ENCODE assay signal across 8 cellular contexts in the genomic region with DNA sequence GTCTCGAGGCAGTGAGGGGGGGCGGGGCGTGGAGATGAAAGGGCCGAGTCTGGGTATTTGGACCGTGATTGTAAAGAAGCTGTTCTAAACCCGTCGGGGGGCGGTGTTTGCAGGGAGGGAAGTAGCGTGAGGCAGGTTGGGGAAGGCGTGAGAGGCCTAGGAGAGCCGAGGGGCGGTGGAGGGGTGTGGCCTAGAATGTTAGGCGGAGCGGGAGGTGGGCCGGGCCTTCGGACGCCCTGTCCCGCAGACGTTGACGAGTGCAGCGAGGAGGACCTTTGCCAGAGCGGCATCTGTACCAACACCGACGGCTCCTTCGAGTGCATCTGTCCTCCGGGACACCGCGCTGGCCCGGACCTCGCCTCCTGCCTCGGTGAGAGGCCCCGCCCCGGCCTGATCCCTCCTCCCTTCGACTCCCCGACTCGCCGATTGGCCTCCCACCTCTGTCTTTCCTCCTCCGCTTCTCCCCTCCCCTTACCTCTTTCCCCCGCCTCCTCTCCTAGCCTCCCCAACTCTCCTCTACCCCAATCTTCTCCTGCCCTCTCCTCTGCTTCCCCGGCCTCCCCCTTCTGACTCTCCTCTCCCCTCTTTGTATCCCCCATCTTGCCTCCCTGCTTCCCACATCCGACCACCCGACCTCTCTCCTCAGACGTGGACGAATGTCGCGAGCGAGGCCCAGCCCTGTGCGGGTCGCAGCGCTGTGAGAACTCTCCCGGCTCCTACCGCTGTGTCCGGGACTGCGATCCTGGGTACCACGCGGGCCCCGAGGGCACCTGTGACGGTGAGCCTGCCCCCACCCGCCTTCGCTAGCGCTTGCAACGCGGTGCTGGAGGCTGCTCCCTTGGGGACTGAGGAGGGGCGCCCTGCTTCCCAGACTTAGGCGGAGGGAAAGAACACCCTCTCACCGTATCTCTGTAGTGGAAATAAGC. TPM values are rescaled to one million over a fixed set of nuclear protein-coding genes. Genes with fewer than 3 reads are reported as not detected.
A peak's percentile ranks its signal among the peaks of the same experiment; 100 is the strongest.
DNase-seq lines count a peak whose midpoint lies in the region; ATAC-seq, FAIRE-seq and TF ChIP-seq lines count a peak whose summit lies in the region.

No MANE protein-coding gene starts in this region.

- peak; percentile 80 for DNase-seq in NCI-H526 treated with DMSO at 0.1 percent for 48 hours (lab: John Stamatoyannopoulos, UW)
- DNase-seq in activated CD8-positive, alpha-beta memory T cell treated with anti-CD3 and anti-CD28 coated beads for 4 hours (ENCODE audit: low read depth in 2 of 2) = peak; percentile 75 to 82
- no peak for DNase-seq in endothelial cell of umbilical vein (ENCODE audit: low read depth, low spot score)
- peak; percentile 80 for DNase-seq in stimulated activated naive B cell treated with anti-CD40 and anti-IgM and Interleukin-4, amounts not matched to agents 10 μg/mL and 1 μg/mL and 100 μg/mL, for 72 hours
- no peak for DNase-seq in DMS 273 treated with DMSO at 0.1 percent for 48 hours (lab: John Stamatoyannopoulos, UW)

- dilution Hi-C loops in endothelial cell of umbilical vein (cut with MboI; ENCODE audit: extremely low pct_ligation_motif_present, low sequenced_read_pairs) = no loop called here

- H3K4me1 ChIP-seq in endothelial cell of umbilical vein (ENCODE audit: control insufficient read depth, extremely low read depth, insufficient read depth, low read length) (peaks cover 24% of the 10 kb centered on the region), muscle layer of colon (ENCODE audit: insufficient read depth, low read length) (no peaks in the 10 kb centered on the region)

- TF ChIP-seq CTCF in endothelial cell of umbilical vein (IDR thresholded peaks at IDR 0.05; ENCODE audit: extremely low read depth in 1 of 2, insufficient read depth in 1 of 2, low read depth in 1 of 2, low read length in 2 of 2) = no peak

- no peaks in the 10 kb centered on the region for H3K79me2 ChIP-seq in endothelial cell of umbilical vein (ENCODE audit: control insufficient read depth, insufficient read depth, low read length)

- POLR2A ChIA-PET in endothelial cell of umbilical vein (lab: Charles Lee) = no interaction called here

- H2AFZ ChIP-seq in endothelial cell of umbilical vein (ENCODE audit: low read depth, low read length) = peak overlapping the region; percentile 91

- peak overlapping the region; percentile 43 for H3K9ac ChIP-seq in endothelial cell of umbilical vein (replicated peaks; ENCODE audit: extremely low read depth, insufficient read depth, low read length)
- H3K9ac ChIP-seq in muscle layer of colon (ENCODE audit: low read length) = no peak overlapping the region

- no peaks in the 10 kb centered on the region for H3K36me3 ChIP-seq in endothelial cell of umbilical vein (ENCODE audit: control insufficient read depth in 2 of 2, extremely low read depth in 1 of 2, insufficient read depth in 2 of 2, low read length in 2 of 2)
- H3K36me3 ChIP-seq in muscle layer of colon (ENCODE audit: insufficient read depth, low read length) = peaks cover 3% of the 10 kb centered on the region

- H3K4me3 ChIP-seq in GM08714 (ENCODE audit: low read length) = peak overlapping the region; percentile 43; the same call in 1 of the 2 replicates
- peak overlapping the region; percentile 26 to 46 (median 43) for H3K4me3 ChIP-seq in endothelial cell of umbilical vein (replicated peaks in 1 of 3; ENCODE audit: insufficient read depth in 1 of 3, low read depth in 1 of 3, low read length in 3 of 3)
- peak overlapping the region; percentile 33 to 59 for H3K4me3 ChIP-seq in muscle layer of colon (ENCODE audit: low read depth in 1 of 2, low read length in 2 of 2)

- FAIRE-seq in endothelial cell of umbilical vein (lab: Jason Lieb, UNC) = peak; percentile 37

- H3K27me3 Mint-ChIP-seq in stimulated activated naive B cell treated with anti-CD40 and anti-IgM and Interleukin-4, amounts not matched to agents 10 μg/mL and 1 μg/mL and 100 μg/mL, for 72 hours = no peaks in the 10 kb centered on the region

- H3K36me3 Mint-ChIP-seq in stimulated activated naive B cell treated with anti-CD40 and anti-IgM and Interleukin-4, amounts not matched to agents 10 μg/mL and 1 μg/mL and 100 μg/mL, for 72 hours = peaks cover 4 to 6% of the 10 kb centered on the region in 2 donors

- peak overlapping the region; percentile 89 to 93 for H3K4me3 Mint-ChIP-seq in stimulated activated naive B cell treated with anti-CD40 and anti-IgM and Interleukin-4, amounts not matched to agents 10 μg/mL and 1 μg/mL and 100 μg/mL, for 72 hours

- H3K9me3 ChIP-seq in endothelial cell of umbilical vein (replicated peaks; ENCODE audit: control insufficient read depth, insufficient read depth, low read length) (no peaks in the 10 kb centered on the region), muscle layer of colon (ENCODE audit: low read length) (no peaks in the 10 kb centered on the region)

- H3K27me3 ChIP-seq in endothelial cell of umbilical vein (ENCODE audit: control insufficient read depth in 2 of 2, insufficient read depth in 2 of 2, low read length in 2 of 2) (no peaks in the 10 kb centered on the region), muscle layer of colon (ENCODE audit: control insufficient read depth in 1 of 2, insufficient read depth in 2 of 2, low read length in 2 of 2) (peaks cover 15 to 43% of the 10 kb centered on the region in 2 donors)

- H3K27ac Mint-ChIP-seq in stimulated activated naive B cell treated with anti-CD40 and anti-IgM and Interleukin-4, amounts not matched to agents 10 μg/mL and 1 μg/mL and 100 μg/mL, for 72 hours = peak overlapping the region; percentile 97

- BruUV-seq in endothelial cell of umbilical vein (replicated peaks; lab: Mats Ljungman, UMichigan) = TSS peak; percentile 51

- ATAC-seq in HG02970 (IDR thresholded peaks at IDR 0.05; ENCODE audit: low FRiP score, unreplicated experiment) = peak; percentile 38
- peak; percentile 71 to 75 for ATAC-seq in stimulated activated naive B cell treated with anti-CD40 and anti-IgM and Interleukin-4, amounts not matched to agents 10 μg/mL and 1 μg/mL and 100 μg/mL, for 72 hours (replicated peaks)

- H3K4me1 Mint-ChIP-seq in stimulated activated naive B cell treated with anti-CD40 and anti-IgM and Interleukin-4, amounts not matched to agents 10 μg/mL and 1 μg/mL and 100 μg/mL, for 72 hours = peaks cover 34 to 45% of the 10 kb centered on the region in 2 donors

- peak overlapping the region; percentile 75 for H3K4me2 ChIP-seq in endothelial cell of umbilical vein (ENCODE audit: insufficient read depth, low read length)

- no peak for TF ChIP-seq POLR2A in endothelial cell of umbilical vein (IDR thresholded peaks at IDR 0.05; ENCODE audit: low read depth, low read length)

- intact Hi-C loops in endothelial cell of umbilical vein (cut with micrococcal nuclease) = no loop called here

- peak overlapping the region; percentile 83 for H3K27ac ChIP-seq in endothelial cell of umbilical vein (ENCODE audit: insufficient read depth, low read depth, low read length)
- H3K27ac ChIP-seq in muscle layer of colon (ENCODE audit: low read depth, low read length) = peak overlapping the region; percentile 17

- H3K9me1 ChIP-seq in endothelial cell of umbilical vein (replicated peaks; ENCODE audit: control insufficient read depth, extremely low read depth, insufficient read depth, low read length) = no peaks in the 10 kb centered on the region

- H3K9me3 Mint-ChIP-seq in stimulated activated naive B cell treated with anti-CD40 and anti-IgM and Interleukin-4, amounts not matched to agents 10 μg/mL and 1 μg/mL and 100 μg/mL, for 72 hours = no peaks in the 10 kb centered on the region

- CTCF ChIA-PET in endothelial cell of umbilical vein (lab: Charles Lee) = interaction anchor here (1.0 to 7.6 kb wide), 4 partner anchors 11 to 21 kb away, joined by 6 to 70 read pairs (median 11); no protein-coding TSS in a partner anchor

- no peaks in the 10 kb centered on the region for H4K20me1 ChIP-seq in endothelial cell of umbilical vein (replicated peaks; ENCODE audit: control insufficient read depth, extremely low read depth, insufficient read depth, low read length)

TF ChIP-seq in endothelial cell of umbilical vein, 7 proteins besides CTCF, POLR2A, EP300 and RAD21:
- TF ChIP-seq FOS (IDR thresholded peaks at IDR 0.05; ENCODE audit: borderline replicate concordance, insufficient read depth, low read length) (no peak), MYC (IDR thresholded peaks at IDR 0.05; ENCODE audit: low read depth, low read length) (no peak), JUN (IDR thresholded peaks at IDR 0.05; ENCODE audit: borderline replicate concordance, insufficient read depth, insufficient read length, low read depth) (no peak), EZH2 (IDR thresholded peaks at IDR 0.05; ENCODE audit: borderline replicate concordance, low read depth, low read length, severe bottlenecking) (no peak)
TF ChIP-seq in endothelial cell of umbilical vein: peak in this region for 0.

RNA-seq across cellular contexts. Expression of a gene that starts 12.8 kb away (rescaled TPM):
- 38.0 and 67.4 TPM in 2 replicates for total RNA-seq in endothelial cell of umbilical vein
- 25.9 and 31.4 TPM in 2 replicates for polyA plus RNA-seq in endothelial cell of umbilical vein
- 17.5 and 20.4 TPM in 2 replicates for polyA plus RNA-seq in endothelial cell of umbilical vein (2011; cell fraction: cytosol; rRNA removed)
- polyA plus RNA-seq in endothelial cell of umbilical vein (2011; cell fraction: nucleus; rRNA removed) = 93.6 and 95.8 TPM in 2 replicates
- polyA plus RNA-seq in endothelial cell of umbilical vein (2012) = 72.8 and 137 TPM in 2 replicates
- polyA minus RNA-seq in endothelial cell of umbilical vein = 18.8 and 20.0 TPM in 2 replicates
- polyA minus RNA-seq in endothelial cell of umbilical vein (2011; cell fraction: cytosol; rRNA and poly(A)+ RNA removed) = 34.3 TPM
- 17.3 and 24.0 TPM in 2 replicates for polyA minus RNA-seq in endothelial cell of umbilical vein (2011; cell fraction: nucleus; rRNA and poly(A)+ RNA removed)

RNA-seq across cellular contexts. Expression of a gene that starts 37.3 kb away (rescaled TPM):
- total RNA-seq in endothelial cell of umbilical vein = 100 and 106 TPM in 2 replicates
- polyA plus RNA-seq in endothelial cell of umbilical vein = 113 and 171 TPM in 2 replicates
- polyA plus RNA-seq in endothelial cell of umbilical vein (2011; cell fraction: cytosol; rRNA removed) = 67.5 and 75.3 TPM in 2 replicates
- polyA plus RNA-seq in endothelial cell of umbilical vein (2011; cell fraction: nucleus; rRNA removed) = 115 and 165 TPM in 2 replicates
- polyA plus RNA-seq in endothelial cell of umbilical vein (2012) = 90.1 and 118 TPM in 2 replicates
- polyA minus RNA-seq in endothelial cell of umbilical vein = 56.6 and 78.9 TPM in 2 replicates
- 72.2 TPM for polyA minus RNA-seq in endothelial cell of umbilical vein (2011; cell fraction: cytosol; rRNA and poly(A)+ RNA removed)
- 28.8 and 52.6 TPM in 2 replicates for polyA minus RNA-seq in endothelial cell of umbilical vein (2011; cell fraction: nucleus; rRNA and poly(A)+ RNA removed)

Comparison
In these comparisons a context has a peak if more than half of its experiments do, and no peak if none do; other contexts are left out.
1. DNase-seq: peak in NCI-H526 treated with DMSO at 0.1 percent for 48 hours (single experiment), activated CD8-positive, alpha-beta memory T cell treated with anti-CD3 and anti-CD28 coated beads for 4 hours (2 of 2) and stimulated activated naive B cell treated with anti-CD40 and anti-IgM and Interleukin-4, amounts not matched to agents 10 μg/mL and 1 μg/mL and 100 μg/mL, for 72 hours (single experiment); none in endothelial cell of umbilical vein (single experiment) and DMS 273 treated with DMSO at 0.1 percent for 48 hours (single experiment).
2. Peak in every context shown above with its lines, with median percentiles within 50 percentile points of each other: H3K4me3 ChIP-seq.